Comparison of ENCODE assay signal across 8 cellular contexts in genomic region chr22:46754110-46754799, GRCh38. TPM values are rescaled to one million over a fixed set of nuclear protein-coding genes. Genes with fewer than 3 reads are reported as not detected.
A peak's percentile ranks its signal among the peaks of the same experiment; 100 is the strongest.
DNase-seq lines count a peak whose midpoint lies in the region; ATAC-seq and TF ChIP-seq lines count a peak whose summit lies in the region.

No MANE protein-coding gene starts in this region.

- DNase-seq in stimulated activated CD4-positive, alpha-beta T cell treated with anti-CD3 and anti-CD28 coated beads, Interleukin-1b, Interleukin-23, amount 100 ng/mL, for 48 hours = peak; percentile 37
- DNase-seq in stimulated activated CD4-positive, alpha-beta T cell treated with anti-CD3 and anti-CD28 coated beads, Interleukin-12 subunit alpha, Interleukin-12 subunit beta, amount 100 ng/mL, for 4 hours = no peak
- DNase-seq in SW480 (ENCODE audit: low spot score) (peak; percentile 95), epithelial cell of proximal tubule (ENCODE audit: low read depth) (peak; percentile 58), NCI-H1694 treated with DMSO at 0.1 percent for 48 hours (lab: John Stamatoyannopoulos, UW) (no peak)
- peak; percentile 88 for DNase-seq in natural killer cell treated with Interleukin-12 subunit alpha and Interleukin-12 subunit beta and Interleukin-15 and Interleukin-18, amount 100 ng/mL, for 72 hours (ENCODE audit: low spot score)

- H3K4me3 Mint-ChIP-seq in natural killer cell treated with Interleukin-12 subunit alpha and Interleukin-12 subunit beta and Interleukin-15 and Interleukin-18, amount 100 ng/mL, for 72 hours = peak overlapping the region; percentile 67

- TF ChIP-seq CTCF in epithelial cell of proximal tubule (conservative IDR thresholded peaks at IDR 0.05; ENCODE audit: low read depth, low read length) = no peak

- peaks cover 24 to 37% of the 10 kb centered on the region in 2 donors for H3K4me1 Mint-ChIP-seq in natural killer cell treated with Interleukin-12 subunit alpha and Interleukin-12 subunit beta and Interleukin-15 and Interleukin-18, amount 100 ng/mL, for 72 hours (ENCODE audit: low read depth in 2 of 2)

- peak overlapping the region; percentile 89 to 96 for H3K27ac Mint-ChIP-seq in natural killer cell treated with Interleukin-12 subunit alpha and Interleukin-12 subunit beta and Interleukin-15 and Interleukin-18, amount 100 ng/mL, for 72 hours

- peak overlapping the region; percentile 27 for H3K4me3 ChIP-seq in epithelial cell of proximal tubule (ENCODE audit: low read depth, low read length)

- peak; percentile 91 to 94 for ATAC-seq in natural killer cell treated with Interleukin-12 subunit alpha and Interleukin-12 subunit beta and Interleukin-15 and Interleukin-18, amount 100 ng/mL, for 72 hours
- ATAC-seq in HG03521 (IDR thresholded peaks at IDR 0.05; ENCODE audit: unreplicated experiment) = no peak
- ATAC-seq in GM19351 (IDR thresholded peaks at IDR 0.05; ENCODE audit: unreplicated experiment) = no peak

- peaks cover 4% of the 10 kb centered on the region for H3K36me3 Mint-ChIP-seq in natural killer cell treated with Interleukin-12 subunit alpha and Interleukin-12 subunit beta and Interleukin-15 and Interleukin-18, amount 100 ng/mL, for 72 hours

- peaks cover 5% of the 10 kb centered on the region for H3K9me3 Mint-ChIP-seq in natural killer cell treated with Interleukin-12 subunit alpha and Interleukin-12 subunit beta and Interleukin-15 and Interleukin-18, amount 100 ng/mL, for 72 hours

- H3K27me3 Mint-ChIP-seq in natural killer cell treated with Interleukin-12 subunit alpha and Interleukin-12 subunit beta and Interleukin-15 and Interleukin-18, amount 100 ng/mL, for 72 hours = no peaks in the 10 kb centered on the region

RNA-seq across cellular contexts. Expression of gene TBC1D22A, which starts 8.2 kb away (rescaled TPM):
- 16.6 and 22.7 TPM in 2 replicates for total RNA-seq in epithelial cell of proximal tubule
- 10 to 100 TPM; 31.9 to 43.4 TPM for total RNA-seq in natural killer cell treated with Interleukin-12 subunit alpha and Interleukin-12 subunit beta and Interleukin-15 and Interleukin-18, amount 100 ng/mL, for 72 hours

RNA-seq across cellular contexts. Expression of gene CERK, which starts 16.2 kb away (rescaled TPM):
- total RNA-seq in epithelial cell of proximal tubule = 22.6 and 40.9 TPM in 2 replicates
- total RNA-seq in natural killer cell treated with Interleukin-12 subunit alpha and Interleukin-12 subunit beta and Interleukin-15 and Interleukin-18, amount 100 ng/mL, for 72 hours = 10 to 100 TPM; 38.1 to 55.8 TPM

Comparison
In these comparisons a context has a peak if more than half of its experiments do, and no peak if none do; other contexts are left out.
1. DNase-seq: peak in stimulated activated CD4-positive, alpha-beta T cell treated with anti-CD3 and anti-CD28 coated beads, Interleukin-1b, Interleukin-23, amount 100 ng/mL, for 48 hours (single experiment), SW480 (single experiment), epithelial cell of proximal tubule (single experiment) and natural killer cell treated with Interleukin-12 subunit alpha and Interleukin-12 subunit beta and Interleukin-15 and Interleukin-18, amount 100 ng/mL, for 72 hours (single experiment); none in stimulated activated CD4-positive, alpha-beta T cell treated with anti-CD3 and anti-CD28 coated beads, Interleukin-12 subunit alpha, Interleukin-12 subunit beta, amount 100 ng/mL, for 4 hours (single experiment) and NCI-H1694 treated with DMSO at 0.1 percent for 48 hours (single experiment).
2. ATAC-seq: peak in natural killer cell treated with Interleukin-12 subunit alpha and Interleukin-12 subunit beta and Interleukin-15 and Interleukin-18, amount 100 ng/mL, for 72 hours (2 of 2); none in HG03521 (single experiment) and GM19351 (single experiment).